8 cellular contexts compared by ENCODE assay signal in genomic region chr1:115727706-115728249, GRCh38. TPM values are rescaled to one million over a fixed set of nuclear protein-coding genes. Genes with fewer than 3 reads are reported as not detected.
DNase-seq lines count a peak whose midpoint lies in the region; ATAC-seq lines count a peak whose summit lies in the region.

No MANE protein-coding gene starts in this region.

- no peak overlapping the region for H3K4me3 ChIP-seq in rectal smooth muscle tissue (ENCODE audit: low read length)

- no peaks in the 10 kb centered on the region for H3K27me3 ChIP-seq in rectal smooth muscle tissue (ENCODE audit: control insufficient read depth, insufficient read depth, low read length)

- no peak for ATAC-seq in GM21825 (IDR thresholded peaks at IDR 0.05; ENCODE audit: unreplicated experiment)
- no peak for ATAC-seq in HG03159 (IDR thresholded peaks at IDR 0.05; ENCODE audit: unreplicated experiment)

- DNase-seq in Daoy (ENCODE audit: low read depth) (peak; percentile 78), SKM-1 (lab: John Stamatoyannopoulos, UW; ENCODE audit: unreplicated experiment) (peak; percentile 98), glomerular visceral epithelial cell (ENCODE audit: extremely low spot score) (peak; percentile 81), GM19240 (ENCODE audit: insufficient read length, low spot score) (no peak)
- no peak for DNase-seq in stimulated activated CD4-positive, alpha-beta T cell treated with anti-CD3 and anti-CD28 coated beads, Interleukin-15, amount 100 ng/mL, for 24 hours

- H3K27ac ChIP-seq in rectal smooth muscle tissue (ENCODE audit: low read depth, low read length): peak overlapping the region; percentile 69

- peaks cover 4% of the 10 kb centered on the region for H3K4me1 ChIP-seq in rectal smooth muscle tissue (ENCODE audit: control insufficient read depth, insufficient read depth, low read length)

- no peaks in the 10 kb centered on the region for H3K36me3 ChIP-seq in rectal smooth muscle tissue (ENCODE audit: control insufficient read depth, insufficient read depth, low read length)

- H3K9ac ChIP-seq in rectal smooth muscle tissue (ENCODE audit: low read length): no peak overlapping the region

RNA-seq across cellular contexts. Expression of gene CASQ2, which starts 40.7 kb away (rescaled TPM):
- total RNA-seq in Daoy (2014; rRNA removed; shearing (Covaris generic)): 0.29 TPM in 1 of 2 replicates, not detected in the other

Comparison
In these comparisons a context has a peak if more than half of its experiments do, and no peak if none do; other contexts are left out.
1. DNase-seq: peak in Daoy (single experiment), SKM-1 (single experiment) and glomerular visceral epithelial cell (single experiment); none in GM19240 (single experiment) and stimulated activated CD4-positive, alpha-beta T cell treated with anti-CD3 and anti-CD28 coated beads, Interleukin-15, amount 100 ng/mL, for 24 hours (single experiment).